Comparison of ENCODE assay signal across 8 cellular contexts in the genomic region with DNA sequence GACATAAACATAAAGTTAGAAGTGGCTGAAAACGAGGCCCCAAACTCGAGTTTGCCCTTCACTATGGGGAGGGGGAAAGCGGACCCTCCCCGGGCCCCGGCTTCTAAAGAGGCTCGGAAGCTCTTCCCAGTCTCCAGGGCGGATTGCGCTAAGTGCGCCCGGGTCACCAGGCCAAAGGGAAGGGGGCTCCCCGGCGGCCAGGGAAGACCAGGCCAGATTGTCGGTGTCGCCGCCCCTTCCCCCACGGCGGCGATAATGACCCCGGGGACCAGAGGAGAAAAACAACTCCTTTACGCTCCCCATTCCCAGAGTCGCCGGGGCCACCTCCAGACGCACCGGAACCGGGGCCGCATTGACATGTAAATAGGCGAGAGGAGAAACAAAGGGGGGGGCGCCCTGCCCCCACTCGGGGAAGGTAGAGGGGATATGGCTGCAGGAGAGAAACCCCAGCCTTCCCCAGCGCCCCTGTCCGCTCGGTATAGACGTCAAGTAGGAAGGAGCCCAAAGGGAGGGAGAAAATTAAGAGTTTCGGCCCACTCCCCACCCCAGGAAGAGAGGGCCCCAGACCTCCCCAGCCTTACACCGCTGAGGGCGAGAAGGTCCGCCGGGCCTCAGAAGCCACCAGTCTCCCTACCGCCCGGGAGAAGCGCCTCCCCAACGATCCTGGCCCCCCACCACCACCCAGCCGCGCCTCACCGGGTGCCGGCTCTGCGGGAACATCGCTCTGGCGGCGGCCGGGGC. TPM values are rescaled to one million over a fixed set of nuclear protein-coding genes. Genes with fewer than 3 reads are reported as not detected.
A peak's percentile ranks its signal among the peaks of the same experiment; 100 is the strongest.
DNase-seq lines count a peak whose midpoint lies in the region; ATAC-seq and TF ChIP-seq lines count a peak whose summit lies in the region.

No MANE protein-coding gene starts in this region.

- CTCF ChIA-PET in activated naive CD4-positive, alpha-beta T cell treated with anti-CD3 and anti-CD28 coated beads, Interleukin-2, amount 10 ng/mL, durations not matched to agents 7 days and 5 days (lab: Charles Lee) = no interaction called here
- CTCF ChIA-PET in OCI-LY7 (lab: Charles Lee; ENCODE audit: unreplicated experiment) = no interaction called here

- peaks cover 23% of the 10 kb centered on the region for H3K27me3 Mint-ChIP-seq in activated naive CD4-positive, alpha-beta T cell treated with anti-CD3 and anti-CD28 coated beads, Interleukin-2, amount 10 ng/mL, durations not matched to agents 7 days and 5 days

- H3K4me1 ChIP-seq in heart right ventricle (peaks cover 0 to 51% (median 33%) of the 10 kb centered on the region in 9 donors), OCI-LY7 (ENCODE audit: insufficient read depth, low read length, poor library complexity, severe bottlenecking) (no peaks in the 10 kb centered on the region)

- no peaks in the 10 kb centered on the region for H3K79me2 ChIP-seq in OCI-LY7 (ENCODE audit: insufficient read depth, low read depth, low read length)

- H3K9me2 ChIP-seq in OCI-LY7 (ENCODE audit: insufficient read depth, low read length) = no peaks in the 10 kb centered on the region

- H3K9me3 ChIP-seq in heart right ventricle = no peaks in the 10 kb centered on the region
- H3K9me3 ChIP-seq in OCI-LY7 (ENCODE audit: low read length) = no peaks in the 10 kb centered on the region

- peak in 2 of 8 donors; percentile 3 to 9 for ATAC-seq in heart right ventricle
- ATAC-seq in GM18502 (IDR thresholded peaks at IDR 0.05; ENCODE audit: poor library complexity, unreplicated experiment) = no peak

- no peaks in the 10 kb centered on the region for H4K20me1 ChIP-seq in OCI-LY7 (ENCODE audit: insufficient read depth, low read length)

- DNase-seq in activated naive CD4-positive, alpha-beta T cell treated with anti-CD3 and anti-CD28 coated beads, Interleukin-2, amount 10 ng/mL, durations not matched to agents 7 days and 5 days = no peak
- no peak for DNase-seq in activated naive CD4-positive, alpha-beta T cell treated with anti-CD3 and anti-CD28 coated beads, Interleukin-2, amount 50 U/mL, for 16 hours
- peak; percentile 51 for DNase-seq in activated CD8-positive, alpha-beta memory T cell treated with anti-CD3 and anti-CD28 coated beads, Interleukin-2, amount 50 U/mL, for 48 hours
- DNase-seq in heart right ventricle = peak; percentile 45 to 51
- DNase-seq in posterior vena cava (ENCODE audit: low spot score) = peak; percentile 81
- DNase-seq in OCI-LY7 (ENCODE audit: low spot score) = no peak
- no peak for DNase-seq in stimulated activated CD4-positive, alpha-beta T cell treated with anti-CD3 and anti-CD28 coated beads, Interleukin-4, amount 100 ng/mL, for 4 hours

- H3K4me3 ChIP-seq in heart right ventricle (peak overlapping the region; percentile 69 to 87 (median 74)), OCI-LY7 (ENCODE audit: low read depth, low read length, poor library complexity, severe bottlenecking) (no peak overlapping the region)

- H3K27me3 ChIP-seq in heart right ventricle = peaks cover 0 to 38% (median 0%) of the 10 kb centered on the region in 7 donors

- H2AFZ ChIP-seq in OCI-LY7 (ENCODE audit: low read length) = no peak overlapping the region

- H3K4me2 ChIP-seq in OCI-LY7 (ENCODE audit: low read length) = no peak overlapping the region

- intact Hi-C loops in heart right ventricle (cut with DNase I) = loop anchor here (1.0 to 10.0 kb wide), 14 partner anchors 65 to 807 kb away; no protein-coding TSS in a partner anchor
- intact Hi-C loops in posterior vena cava (cut with DNase I) = loop anchor here in 1 of 2 donors (10.0 kb wide), 1 partner anchor 157 kb away; no protein-coding TSS in a partner anchor
- intact Hi-C loops in OCI-LY7 (cut with micrococcal nuclease; ENCODE audit: unreplicated experiment) = no loop called here

- peaks cover 0 to 22% (median 0%) of the 10 kb centered on the region in 9 donors for H3K36me3 ChIP-seq in heart right ventricle
- no peaks in the 10 kb centered on the region for H3K36me3 ChIP-seq in OCI-LY7 (ENCODE audit: insufficient read depth, low read length)

- TF ChIP-seq CTCF in heart right ventricle (IDR thresholded peaks at IDR 0.05) (no peak), OCI-LY7 (conservative IDR thresholded peaks at IDR 0.05; ENCODE audit: low read length) (no peak)

- peak overlapping the region; percentile 44 for H3K4me3 Mint-ChIP-seq in activated naive CD4-positive, alpha-beta T cell treated with anti-CD3 and anti-CD28 coated beads, Interleukin-2, amount 10 ng/mL, durations not matched to agents 7 days and 5 days

- POLR2A ChIA-PET in OCI-LY7 (lab: Charles Lee) = no interaction called here

- no TSS peak for BruUV-seq in OCI-LY7 (replicated peaks; lab: Mats Ljungman, UMichigan)

- peaks cover 5% of the 10 kb centered on the region for H3K36me3 Mint-ChIP-seq in activated naive CD4-positive, alpha-beta T cell treated with anti-CD3 and anti-CD28 coated beads, Interleukin-2, amount 10 ng/mL, durations not matched to agents 7 days and 5 days

- H3K27ac Mint-ChIP-seq in activated naive CD4-positive, alpha-beta T cell treated with anti-CD3 and anti-CD28 coated beads, Interleukin-2, amount 10 ng/mL, durations not matched to agents 7 days and 5 days = no peak overlapping the region

- WGBS in heart right ventricle, 2 donors = 1% methylated on average over 51 of the region's 51 CpGs

- H3K9me3 Mint-ChIP-seq in activated naive CD4-positive, alpha-beta T cell treated with anti-CD3 and anti-CD28 coated beads, Interleukin-2, amount 10 ng/mL, durations not matched to agents 7 days and 5 days = no peaks in the 10 kb centered on the region

- H3K4me1 Mint-ChIP-seq in activated naive CD4-positive, alpha-beta T cell treated with anti-CD3 and anti-CD28 coated beads, Interleukin-2, amount 10 ng/mL, durations not matched to agents 7 days and 5 days = peaks cover 20% of the 10 kb centered on the region

- peak overlapping the region; percentile 73 to 92 (median 84) for H3K27ac ChIP-seq in heart right ventricle
- no peak overlapping the region for H3K27ac ChIP-seq in OCI-LY7 (ENCODE audit: low read depth, low read length, poor library complexity, severe bottlenecking)

RNA-seq across cellular contexts. Expression of a gene that starts 1.7 kb away (rescaled TPM):
- total RNA-seq in heart right ventricle (10 to 100 TPM in 7 of 10 donors, 1 to 10 TPM in 3; 7.9 to 12.7 (median 11.0) TPM), posterior vena cava (10 to 100 TPM; 21.8 to 30.9 TPM), OCI-LY7 (2022) (not detected in 2 replicates)
- polyA plus RNA-seq in heart right ventricle = 10 to 100 TPM; 10.1 to 15.2 TPM
- total RNA-seq in OCI-LY7 (2014; rRNA removed; shearing (Covaris generic)) = 0.13 TPM in 1 of 2 replicates, not detected in the other

Comparison
In these comparisons a context has a peak if more than half of its experiments do, and no peak if none do; other contexts are left out.
1. DNase-seq: peak in activated CD8-positive, alpha-beta memory T cell treated with anti-CD3 and anti-CD28 coated beads, Interleukin-2, amount 50 U/mL, for 48 hours (single experiment), heart right ventricle (2 of 2) and posterior vena cava (single experiment); none in activated naive CD4-positive, alpha-beta T cell treated with anti-CD3 and anti-CD28 coated beads, Interleukin-2, amount 10 ng/mL, durations not matched to agents 7 days and 5 days (single experiment), activated naive CD4-positive, alpha-beta T cell treated with anti-CD3 and anti-CD28 coated beads, Interleukin-2, amount 50 U/mL, for 16 hours (single experiment), OCI-LY7 (single experiment) and stimulated activated CD4-positive, alpha-beta T cell treated with anti-CD3 and anti-CD28 coated beads, Interleukin-4, amount 100 ng/mL, for 4 hours (0 of 2).
2. RNA of a gene that starts 1.7 kb away (total RNA-seq): 21.8 to 30.9 TPM in posterior vena cava and 7.9 to 12.7 TPM in heart right ventricle; 0.13 TPM in OCI-LY7; every median in the first group is over 4 times any median in the second.